Comparison of ENCODE assay signal across 18 cellular contexts in the genomic region with DNA sequence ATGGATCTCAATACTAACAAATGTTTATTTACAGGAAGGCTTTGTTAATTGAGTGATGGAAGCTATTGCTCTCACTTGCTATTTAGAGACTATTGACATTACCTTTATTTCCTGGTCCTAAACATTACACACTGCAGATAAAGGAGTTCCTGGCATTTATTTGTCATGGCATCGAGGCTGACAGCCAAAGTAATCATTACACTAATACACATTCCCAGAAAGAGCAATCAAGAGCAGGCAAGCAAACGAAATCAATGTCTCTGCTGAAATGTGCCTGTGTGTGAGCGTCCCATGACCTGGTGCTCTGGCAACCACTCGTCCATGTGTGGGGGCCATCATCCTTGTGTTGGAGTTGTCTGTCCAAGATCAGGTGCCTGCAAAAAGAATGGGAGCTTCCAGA. TPM values are rescaled to one million over a fixed set of nuclear protein-coding genes. Genes with fewer than 3 reads are reported as not detected.
A peak's percentile ranks its signal among the peaks of the same experiment; 100 is the strongest.
DNase-seq lines count a peak whose midpoint lies in the region; TF ChIP-seq lines count a peak whose summit lies in the region.
"Had no signal": no experiment of that assay in that cellular context is flagged by ENCODE, and none has a peak within 500 bp of the region (broad histone marks: within the 10 kb centered on the region; RNA-seq: fewer than 3 reads in every experiment).

No MANE protein-coding gene starts in this region.

- no peak overlapping the region for H3K18ac ChIP-seq in mesendoderm (ENCODE audit: low read length)

- H4K8ac ChIP-seq in mesendoderm (ENCODE audit: low read depth, low read length): no peak overlapping the region

- WGBS in prostate gland: 43% methylated on average over 4 of the region's 4 CpGs
- WGBS in mesendoderm (ENCODE audit: extremely low coverage, insufficient coverage, low lambda C conversion rate): no CpG with 5 or more reads among the region's 4 CpGs

- H3K36me3 ChIP-seq in duodenal mucosa (ENCODE audit: control insufficient read depth in 1 of 2, insufficient read depth in 2 of 2, low read length in 2 of 2) (peaks cover 0 to 8% of the 10 kb centered on the region in 2 donors), prostate gland (no peaks in the 10 kb centered on the region), H7 (replicated peaks; ENCODE audit: control insufficient read depth, insufficient read depth, low read length) (no peaks in the 10 kb centered on the region), mesendoderm (ENCODE audit: control insufficient read depth, insufficient read depth, low read length) (no peaks in the 10 kb centered on the region)
- H3K36me3 ChIP-seq: BLaER1, cardiac muscle cell, thoracic aorta had no signal

- H3K9ac ChIP-seq in duodenal mucosa (ENCODE audit: low read depth in 1 of 2, low read length in 2 of 2) (peak overlapping the region in 1 of 2 donors; percentile 35), mesendoderm (ENCODE audit: low read length) (no peak overlapping the region)
- H3K9ac ChIP-seq: BLaER1 had no signal

- H3K4me2 ChIP-seq in mesendoderm (ENCODE audit: low read length): no peak overlapping the region
- H3K4me2 ChIP-seq: BLaER1 had no signal

- H2BK120ac ChIP-seq in mesendoderm (ENCODE audit: low read depth, low read length): no peak overlapping the region

- no peaks in the 10 kb centered on the region for H3K27me3 ChIP-seq in duodenal mucosa (ENCODE audit: control insufficient read depth in 1 of 2, insufficient read depth in 2 of 2, low read length in 2 of 2)
- no peaks in the 10 kb centered on the region for H3K27me3 ChIP-seq in prostate gland (replicated peaks; ENCODE audit: insufficient read depth)
- H3K27me3 ChIP-seq in H7 (ENCODE audit: control insufficient read depth, insufficient read depth, low read length): no peaks in the 10 kb centered on the region
- no peaks in the 10 kb centered on the region for H3K27me3 ChIP-seq in mesendoderm (ENCODE audit: insufficient read depth, low read length, poor library complexity)
- H3K27me3 ChIP-seq: BLaER1, cardiac muscle cell had no signal

- no peak overlapping the region for H2AK5ac ChIP-seq in mesendoderm (ENCODE audit: low read length)

- no peak overlapping the region for H2BK5ac ChIP-seq in mesendoderm (ENCODE audit: low read length)

- TF ChIP-seq POLR2A in prostate gland (IDR thresholded peaks at IDR 0.05): no peak

- H3K4me1 ChIP-seq in duodenal mucosa (ENCODE audit: control insufficient read depth in 1 of 2, insufficient read depth in 2 of 2, low read length in 2 of 2) (peaks cover 37 to 40% of the 10 kb centered on the region in 2 donors), prostate gland (replicated peaks) (no peaks in the 10 kb centered on the region), mesendoderm (ENCODE audit: control insufficient read depth, low read depth, low read length) (no peaks in the 10 kb centered on the region)

- no peak overlapping the region for H2BK15ac ChIP-seq in mesendoderm (replicated peaks; ENCODE audit: low read depth)

- H3K79me2 ChIP-seq in mesendoderm (ENCODE audit: control insufficient read depth, insufficient read depth, low read length): no peaks in the 10 kb centered on the region

- DNase-seq in HT-29 (ENCODE audit: low spot score): peak; percentile 73
- DNase-seq in NCI-H2081 (lab: John Stamatoyannopoulos, UW): peak; percentile 20 to 66
- DNase-seq in prostate gland (ENCODE audit: low spot score): peak; percentile 82
- no peak for DNase-seq in DMS114 treated with DMSO at 0.1 percent for 48 hours (lab: John Stamatoyannopoulos, UW; ENCODE audit: unreplicated experiment)
- no peak for DNase-seq in H7
- no peak for DNase-seq in mesendoderm
- DNase-seq: activated CD4-positive, alpha-beta T cell treated with anti-CD3 and anti-CD28 coated beads, Interleukin-2, amount 50 U/mL, for 4 hours; activated naive CD8-positive, alpha-beta T cell treated with anti-CD3 and anti-CD28 coated beads, Interleukin-2, amount 10 ng/mL, durations not matched to agents 7 days and 5 days; activated T-cell treated with anti-CD3 and anti-CD28 coated beads, Interleukin-2, amount 50 U/mL, for 48 hours; DND-41; effector CD4-positive, alpha-beta T cell; naive B cell; NCI-H446; posterior cingulate gyrus had no signal

- H3K4me3 ChIP-seq in duodenal mucosa (ENCODE audit: low read depth in 1 of 2, low read length in 2 of 2) (no peak overlapping the region), prostate gland (no peak overlapping the region), H7 (ENCODE audit: insufficient read depth, low read depth, low read length) (no peak overlapping the region), mesendoderm (ENCODE audit: low read length) (no peak overlapping the region)
- H3K4me3 ChIP-seq: BLaER1, cardiac muscle cell, thoracic aorta had no signal

- no peak overlapping the region for H3K23ac ChIP-seq in mesendoderm (ENCODE audit: low read length)

- H3K56ac ChIP-seq in mesendoderm (ENCODE audit: low read length): no peak overlapping the region

- intact Hi-C loops in prostate gland (cut with DNase I): no loop called here

- H3K27ac ChIP-seq in duodenal mucosa (ENCODE audit: low read depth, low read length) (peak overlapping the region; percentile 34), prostate gland (peak overlapping the region; percentile 60 to 82), mesendoderm (ENCODE audit: low read depth, low read length) (no peak overlapping the region)
- H3K27ac ChIP-seq: BLaER1, cardiac muscle cell, thoracic aorta had no signal

- no peak overlapping the region for H4K5ac ChIP-seq in mesendoderm (ENCODE audit: low read length)

- H3K79me1 ChIP-seq in mesendoderm (ENCODE audit: low read length): no peaks in the 10 kb centered on the region

- H3K4ac ChIP-seq in mesendoderm (ENCODE audit: low read depth, low read length): no peak overlapping the region

- no peak for TF ChIP-seq CTCF in prostate gland (IDR thresholded peaks at IDR 0.05)

- H3K9me3 ChIP-seq in duodenal mucosa (ENCODE audit: control insufficient read depth in 1 of 2, low read length in 2 of 2) (no peaks in the 10 kb centered on the region), prostate gland (no peaks in the 10 kb centered on the region)
- H3K9me3 ChIP-seq: BLaER1, thoracic aorta had no signal

RNA-seq across cellular contexts. Expression of a gene that starts 11.6 kb away (rescaled TPM):
- total RNA-seq in HT-29 (2014; rRNA removed; shearing (Covaris generic)): 24.2 and 24.9 TPM in 2 replicates
- total RNA-seq in prostate gland: 10 to 100 TPM; 24.5 to 54.8 TPM
- total RNA-seq in H7 (2014; rRNA removed; shearing (Covaris generic)): 1.0 and 1.7 TPM in 2 replicates
- polyA plus RNA-seq in mesendoderm (2013, experiment 1 of 2): 4.5 TPM
- 4.1 TPM for polyA plus RNA-seq in mesendoderm (2013, experiment 2 of 2)
- total RNA-seq: activated naive CD8-positive, alpha-beta T cell treated with anti-CD3 and anti-CD28 coated beads, Interleukin-2, amount 10 ng/mL, durations not matched to agents 7 days and 5 days had no signal
- polyA plus RNA-seq: cardiac muscle cell had no signal

Comparison
In these comparisons a context has a peak if more than half of its experiments do, and no peak if none do; other contexts are left out.
1. DNase-seq: peak in HT-29 (single experiment), NCI-H2081 (2 of 2) and prostate gland (single experiment); none in DMS114 treated with DMSO at 0.1 percent for 48 hours (single experiment), H7 (single experiment) and mesendoderm (single experiment).